8 cellular contexts compared by ENCODE assay signal in genomic region chr17:4365103-4365627, GRCh38. TPM values are rescaled to one million over a fixed set of nuclear protein-coding genes. Genes with fewer than 3 reads are reported as not detected.
DNase-seq lines count a peak whose midpoint lies in the region; ATAC-seq and FAIRE-seq lines count a peak whose summit lies in the region.

No MANE protein-coding gene starts in this region.

- peak overlapping the region; percentile 59 for H3K4me3 ChIP-seq in HUES6 (ENCODE audit: low read depth, low read length)
- H3K4me3 ChIP-seq in NT2/D1 (ENCODE audit: insufficient read length, low read depth): peak overlapping the region; percentile 80

- FAIRE-seq in endometrium (lab: Jason Lieb, UNC): peak; percentile 26

- ATAC-seq in GM21381 (IDR thresholded peaks at IDR 0.05; ENCODE audit: unreplicated experiment): peak; percentile 55

- H3K27me3 ChIP-seq in HUES6 (ENCODE audit: control insufficient read depth, insufficient read depth, low read length) (no peaks in the 10 kb centered on the region), NT2/D1 (ENCODE audit: insufficient read depth, insufficient read length) (no peaks in the 10 kb centered on the region)

- H3K4me1 ChIP-seq in HUES6 (ENCODE audit: control insufficient read depth, insufficient read depth, low read length) (peaks cover 9% of the 10 kb centered on the region), NT2/D1 (ENCODE audit: insufficient read depth, insufficient read length) (no peaks in the 10 kb centered on the region)

- H3K9ac ChIP-seq in HUES6 (ENCODE audit: low read length) (peak overlapping the region; percentile 97), NT2/D1 (ENCODE audit: insufficient read length, low read depth) (peak overlapping the region; percentile 97)

- peak overlapping the region; percentile 97 for H3K27ac ChIP-seq in HUES6 (ENCODE audit: low read depth, low read length)

- H3K36me3 ChIP-seq in HUES6 (ENCODE audit: control insufficient read depth, insufficient read depth, low read length): peaks cover 16% of the 10 kb centered on the region
- peaks cover 10% of the 10 kb centered on the region for H3K36me3 ChIP-seq in NT2/D1 (ENCODE audit: insufficient read depth, insufficient read length, low read length)

- H3K9me3 ChIP-seq in HUES6 (ENCODE audit: control insufficient read depth, insufficient read depth, low read depth, low read length) (no peaks in the 10 kb centered on the region), NT2/D1 (ENCODE audit: insufficient read depth, low read length) (no peaks in the 10 kb centered on the region)

- DNase-seq in COLO668 (lab: John Stamatoyannopoulos, UW; ENCODE audit: unreplicated experiment) (peak; percentile 82), NT2/D1 (ENCODE audit: low read depth, low spot score) (peak; percentile 70), mesenteric fat pad (ENCODE audit: low spot score) (peak; percentile 93)
- peak; percentile 87 for DNase-seq in activated CD8-positive, alpha-beta memory T cell treated with anti-CD3 and anti-CD28 coated beads, Interleukin-2, amount 50 U/mL, for 4 hours
- DNase-seq in stimulated activated CD8-positive, alpha-beta memory T cell treated with anti-CD3 and anti-CD28 coated beads, Interleukin-12 subunit alpha, Interleukin-12 subunit beta, amount 100 ng/mL, for 4 hours (ENCODE audit: low read depth): peak; percentile 84

RNA-seq across cellular contexts. Expression of gene UBE2G1, which starts 1.3 kb away (rescaled TPM):
- total RNA-seq in mesenteric fat pad: 57.6 TPM

Comparison
In these comparisons a context has a peak if more than half of its experiments do, and no peak if none do; other contexts are left out.
1. Peak in every context shown above with its lines: DNase-seq, ATAC-seq, H3K4me3 ChIP-seq and H3K27ac ChIP-seq.